1 cellular context compared by ENCODE assay signal in the genomic region with DNA sequence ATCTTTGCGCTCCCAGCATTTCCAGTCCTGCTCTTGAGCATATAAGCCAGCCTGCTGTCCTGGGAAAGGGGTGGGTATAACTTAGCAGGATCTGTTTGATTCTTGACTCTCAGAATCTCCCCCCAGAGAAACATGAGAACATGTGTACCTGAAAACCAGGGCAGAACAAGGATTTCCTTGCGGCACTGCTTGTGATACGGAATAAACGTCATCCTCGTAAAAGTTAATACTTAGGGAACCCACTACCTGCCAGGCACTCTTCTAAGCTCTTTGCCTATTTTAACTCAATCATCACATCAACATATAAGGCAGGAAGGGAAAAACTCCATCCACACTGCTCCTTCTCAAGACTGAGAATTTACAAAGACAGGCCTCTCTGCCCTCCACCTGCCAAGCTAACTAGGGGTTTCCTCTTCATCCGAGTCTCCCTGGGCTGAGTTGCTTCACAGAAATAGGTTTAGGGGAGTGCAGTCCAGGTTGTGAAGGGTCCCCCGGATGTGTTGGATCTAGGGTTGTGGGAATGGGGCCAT.
TF ChIP-seq lines count a peak whose summit lies in the region.

No MANE protein-coding gene starts in this region.

TF ChIP-seq in WTC11, 78 proteins besides CTCF, POLR2A, EP300 and RAD21 (continued from another document):
- TF ChIP-seq CDX4 (CRISPR knock-in tag; IDR thresholded peaks at IDR 0.05; ENCODE audit: borderline replicate concordance) (no peak), NFE2L1 (CRISPR knock-in tag; IDR thresholded peaks at IDR 0.05) (no peak), PRRX2 (CRISPR knock-in tag; IDR thresholded peaks at IDR 0.05) (no peak), CBFB (CRISPR knock-in tag; IDR thresholded peaks at IDR 0.05; ENCODE audit: low read depth) (no peak)
- TF ChIP-seq, protein P1, sequence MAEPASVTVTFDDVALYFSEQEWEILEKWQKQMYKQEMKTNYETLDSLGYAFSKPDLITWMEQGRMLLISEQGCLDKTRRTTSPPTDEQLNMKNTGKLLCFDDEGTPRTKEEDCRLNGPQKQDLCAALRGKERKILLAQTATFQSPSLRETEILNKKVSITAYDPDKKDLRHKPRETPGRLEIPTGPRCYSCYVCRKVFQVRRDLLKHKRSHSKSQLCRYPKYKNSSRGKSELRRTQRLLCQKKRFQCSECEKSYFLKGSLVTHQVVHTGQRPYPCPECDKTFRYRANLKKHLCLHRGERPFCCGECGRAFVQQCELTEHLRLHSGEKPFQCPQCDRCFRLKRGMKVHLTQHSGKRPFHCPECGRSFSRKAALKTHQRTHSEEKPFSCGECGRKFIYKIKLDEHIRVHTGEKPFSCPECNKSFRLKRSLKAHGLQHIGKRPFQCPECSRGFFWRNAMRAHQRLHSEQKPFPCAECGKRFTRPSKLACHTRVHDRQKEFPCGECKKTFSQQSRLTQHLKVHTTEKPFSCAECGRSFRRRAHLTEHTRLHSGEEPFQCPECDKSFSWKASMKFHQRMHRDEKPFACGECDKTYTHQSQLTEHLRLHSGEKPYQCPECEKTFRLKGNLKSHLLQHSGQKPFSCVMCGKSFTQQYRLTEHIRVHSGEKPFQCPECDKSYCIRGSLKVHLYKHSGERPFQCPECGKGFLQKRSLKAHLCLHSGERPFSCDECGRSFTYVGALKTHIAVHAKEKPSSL (CRISPR knock-in tag; conservative IDR thresholded peaks at IDR 0.05), result no peak
- TF ChIP-seq, protein P2, sequence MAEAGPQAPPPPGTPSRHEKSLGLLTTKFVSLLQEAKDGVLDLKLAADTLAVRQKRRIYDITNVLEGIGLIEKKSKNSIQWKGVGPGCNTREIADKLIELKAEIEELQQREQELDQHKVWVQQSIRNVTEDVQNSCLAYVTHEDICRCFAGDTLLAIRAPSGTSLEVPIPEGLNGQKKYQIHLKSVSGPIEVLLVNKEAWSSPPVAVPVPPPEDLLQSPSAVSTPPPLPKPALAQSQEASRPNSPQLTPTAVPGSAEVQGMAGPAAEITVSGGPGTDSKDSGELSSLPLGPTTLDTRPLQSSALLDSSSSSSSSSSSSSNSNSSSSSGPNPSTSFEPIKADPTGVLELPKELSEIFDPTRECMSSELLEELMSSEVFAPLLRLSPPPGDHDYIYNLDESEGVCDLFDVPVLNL (CRISPR knock-in tag; IDR thresholded peaks at IDR 0.05; ENCODE audit: borderline replicate concordance, low read depth), result no peak
